Comparison of ENCODE assay signal across 21 cellular contexts in the genomic region with DNA sequence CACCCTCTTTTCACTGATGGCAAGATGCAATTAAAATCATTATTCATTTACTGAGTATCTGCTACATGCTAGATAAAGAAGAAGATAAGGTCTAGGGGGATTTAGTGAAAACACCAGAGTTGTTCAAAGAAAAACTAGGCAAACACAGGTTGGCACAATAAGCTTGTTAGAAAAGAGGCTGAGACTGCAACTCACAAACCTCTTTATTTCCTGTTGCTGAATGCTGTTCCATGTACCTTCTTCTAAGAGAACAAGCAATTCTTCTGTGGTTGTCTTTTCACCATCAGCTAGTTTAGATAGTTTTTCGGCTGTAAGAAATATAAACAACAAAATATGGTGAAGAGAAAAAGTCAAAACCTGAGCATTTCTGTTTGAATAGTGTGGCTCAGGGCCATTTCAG.
DNase-seq lines count a peak whose midpoint lies in the region; ATAC-seq and TF ChIP-seq lines count a peak whose summit lies in the region.
"Had no signal": no experiment of that assay in that cellular context is flagged by ENCODE, and none has a peak within 500 bp of the region (broad histone marks: within the 10 kb centered on the region; RNA-seq: fewer than 3 reads in every experiment).

No MANE protein-coding gene starts in this region.

- POLR2A ChIA-PET in CD8-positive, alpha-beta memory T cell (lab: Charles Lee): interaction anchor here (0.9 to 2.6 kb wide), 2 partner anchors 19 to 113 kb away, joined by 7 to 8 read pairs; partner anchors contain the start of genes B2M and PATL2

- ATAC-seq in CD4-positive, CD25-positive, alpha-beta regulatory T cell (ENCODE audit: low read depth in 2 of 2): peak in 1 of 2 donors; percentile 30
- no peak for ATAC-seq in activated T-helper 17 cell treated with anti-CD3 and anti-CD28 coated beads, Interleukin-2, amount 50 U/mL, for 72 hours (replicated peaks)
- ATAC-seq in natural killer cell: no peak
- ATAC-seq: esophagus mucosa, Right ventricle myocardium inferior, sciatic nerve had no signal

- peaks cover 32% of the 10 kb centered on the region for H3K36me3 Mint-ChIP-seq in CD4-positive, CD25-positive, alpha-beta regulatory T cell
- H3K36me3 Mint-ChIP-seq in CD8-positive, alpha-beta memory T cell: peaks cover 2 to 74% (median 19%) of the 10 kb centered on the region in 3 donors
- peaks cover 87% of the 10 kb centered on the region for H3K36me3 Mint-ChIP-seq in activated T-helper 17 cell treated with anti-CD3 and anti-CD28 coated beads, Interleukin-2, amount 50 U/mL, for 72 hours (ENCODE audit: low read depth)
- peaks cover 22% of the 10 kb centered on the region for H3K36me3 Mint-ChIP-seq in natural killer cell

- H3K9me3 ChIP-seq in CD4-positive, CD25-positive, alpha-beta regulatory T cell (ENCODE audit: control insufficient read depth in 2 of 2, low read length in 2 of 2): no peaks in the 10 kb centered on the region
- H3K9me3 ChIP-seq in CD8-positive, alpha-beta memory T cell (ENCODE audit: low read length): no peaks in the 10 kb centered on the region
- H3K9me3 ChIP-seq in hepatocyte (ENCODE audit: low read depth): no peaks in the 10 kb centered on the region
- H3K9me3 ChIP-seq: Caco-2, tibial nerve had no signal

- no peaks in the 10 kb centered on the region for H3K27me3 ChIP-seq in CD4-positive, CD25-positive, alpha-beta regulatory T cell (ENCODE audit: control insufficient read depth, insufficient read depth, low read length)
- no peaks in the 10 kb centered on the region for H3K27me3 ChIP-seq in CD8-positive, alpha-beta memory T cell (ENCODE audit: insufficient read depth, low read length, poor library complexity, severe bottlenecking)
- no peaks in the 10 kb centered on the region for H3K27me3 ChIP-seq in hepatocyte
- H3K27me3 ChIP-seq: tibial nerve had no signal

- no peaks in the 10 kb centered on the region for H3K9me3 Mint-ChIP-seq in CD4-positive, CD25-positive, alpha-beta regulatory T cell
- no peaks in the 10 kb centered on the region for H3K9me3 Mint-ChIP-seq in CD8-positive, alpha-beta memory T cell
- no peaks in the 10 kb centered on the region for H3K9me3 Mint-ChIP-seq in activated T-helper 17 cell treated with anti-CD3 and anti-CD28 coated beads, Interleukin-2, amount 50 U/mL, for 72 hours
- H3K9me3 Mint-ChIP-seq in natural killer cell: no peaks in the 10 kb centered on the region
- H3K9me3 Mint-ChIP-seq: central memory CD8-positive, alpha-beta T cell; H9 had no signal

- peak overlapping the region; percentile 66 to 86 (median 78) for H3K27ac Mint-ChIP-seq in CD4-positive, CD25-positive, alpha-beta regulatory T cell
- H3K27ac Mint-ChIP-seq in CD8-positive, alpha-beta memory T cell: peak overlapping the region in 7 of 8 donors; percentile 24 to 84 (median 62)
- peak overlapping the region; percentile 39 for H3K27ac Mint-ChIP-seq in activated T-helper 17 cell treated with anti-CD3 and anti-CD28 coated beads, Interleukin-2, amount 50 U/mL, for 72 hours
- peak overlapping the region; percentile 22 to 54 for H3K27ac Mint-ChIP-seq in natural killer cell
- H3K27ac Mint-ChIP-seq: H9 had no signal

- H3K4me3 ChIP-seq in CD4-positive, CD25-positive, alpha-beta regulatory T cell (ENCODE audit: low read depth, low read length): peak overlapping the region; percentile 14
- H3K4me3 ChIP-seq in CD8-positive, alpha-beta memory T cell (ENCODE audit: low read length): no peak overlapping the region
- no peak overlapping the region for H3K4me3 ChIP-seq in hepatocyte
- H3K4me3 ChIP-seq: tibial nerve had no signal

- no peaks in the 10 kb centered on the region for H4K20me1 ChIP-seq in hepatocyte (ENCODE audit: insufficient read depth, poor library complexity, severe bottlenecking)

- peaks cover 18 to 50% (median 26%) of the 10 kb centered on the region in 4 donors for H3K4me1 Mint-ChIP-seq in CD4-positive, CD25-positive, alpha-beta regulatory T cell
- H3K4me1 Mint-ChIP-seq in CD8-positive, alpha-beta memory T cell: peaks cover 7 to 32% (median 19%) of the 10 kb centered on the region in 3 donors
- peaks cover 25% of the 10 kb centered on the region for H3K4me1 Mint-ChIP-seq in activated T-helper 17 cell treated with anti-CD3 and anti-CD28 coated beads, Interleukin-2, amount 50 U/mL, for 72 hours
- H3K4me1 Mint-ChIP-seq in natural killer cell: no peaks in the 10 kb centered on the region
- H3K4me1 Mint-ChIP-seq: H9 had no signal

- no peaks in the 10 kb centered on the region for H3K27me3 Mint-ChIP-seq in CD4-positive, CD25-positive, alpha-beta regulatory T cell
- no peaks in the 10 kb centered on the region for H3K27me3 Mint-ChIP-seq in CD8-positive, alpha-beta memory T cell
- H3K27me3 Mint-ChIP-seq in activated T-helper 17 cell treated with anti-CD3 and anti-CD28 coated beads, Interleukin-2, amount 50 U/mL, for 72 hours: no peaks in the 10 kb centered on the region
- H3K27me3 Mint-ChIP-seq in natural killer cell (ENCODE audit: low read depth in 2 of 2): no peaks in the 10 kb centered on the region
- H3K27me3 Mint-ChIP-seq: central memory CD8-positive, alpha-beta T cell had no signal

- H2AFZ ChIP-seq in hepatocyte: no peak overlapping the region
- H2AFZ ChIP-seq: parathyroid adenoma had no signal

- peak overlapping the region; percentile 48 for H3K27ac ChIP-seq in CD4-positive, CD25-positive, alpha-beta regulatory T cell (ENCODE audit: insufficient read depth, low read length, poor library complexity, severe bottlenecking)
- H3K27ac ChIP-seq in CD8-positive, alpha-beta memory T cell (ENCODE audit: low read depth, low read length): no peak overlapping the region
- no peak overlapping the region for H3K27ac ChIP-seq in hepatocyte
- H3K27ac ChIP-seq: parathyroid adenoma, tibial nerve had no signal

- H3K4me2 ChIP-seq in hepatocyte: no peak overlapping the region

- 95% methylated on average over 1 of the region's 1 CpG for WGBS in hepatocyte (ENCODE audit: low lambda C conversion rate, missing lambda C conversion rate)

- DNase-seq in CD4-positive, CD25-positive, alpha-beta regulatory T cell: peak in 1 of 3 donors; percentile 60
- DNase-seq in CD8-positive, alpha-beta memory T cell: no peak
- DNase-seq in natural killer cell (no peak), KG1 (lab: John Stamatoyannopoulos, UW) (no peak), hepatocyte (ENCODE audit: low spot score) (no peak), GM19240 (ENCODE audit: insufficient read length, low spot score) (no peak)
- DNase-seq: activated effector memory CD4-positive, alpha-beta T cell treated with Interleukin-2 at 50 U/mL for 16 hours; Caco-2; H9; Kasumi-1; NCI-H1048; NCI-H1930; NCI-H2227 treated with DMSO at 0.1 percent for 48 hours; NCI-H774 had no signal

- CTCF ChIA-PET in CD8-positive, alpha-beta memory T cell (lab: Charles Lee): interaction anchor here (0.9 to 2.3 kb wide), 4 partner anchors 14 to 140 kb away, joined by 4 to 7 read pairs (median 5); partner anchors contain the start of gene TRIM69

- H3K4me1 ChIP-seq in CD4-positive, CD25-positive, alpha-beta regulatory T cell (ENCODE audit: control insufficient read depth, insufficient read depth, low read length, poor library complexity, severe bottlenecking): peaks cover 21% of the 10 kb centered on the region
- peaks cover 5% of the 10 kb centered on the region for H3K4me1 ChIP-seq in CD8-positive, alpha-beta memory T cell (ENCODE audit: insufficient read depth, low read length)
- H3K4me1 ChIP-seq in hepatocyte (ENCODE audit: insufficient read depth): no peaks in the 10 kb centered on the region
- H3K4me1 ChIP-seq: Caco-2, parathyroid adenoma, tibial nerve had no signal

- peak overlapping the region in 1 of 4 donors; percentile 0 for H3K4me3 Mint-ChIP-seq in CD4-positive, CD25-positive, alpha-beta regulatory T cell
- H3K4me3 Mint-ChIP-seq in CD8-positive, alpha-beta memory T cell: no peak overlapping the region
- H3K4me3 Mint-ChIP-seq in activated T-helper 17 cell treated with anti-CD3 and anti-CD28 coated beads, Interleukin-2, amount 50 U/mL, for 72 hours: peak overlapping the region; percentile 2
- H3K4me3 Mint-ChIP-seq in natural killer cell: no peak overlapping the region
- H3K4me3 Mint-ChIP-seq: central memory CD8-positive, alpha-beta T cell; H9 had no signal

- H3K79me2 ChIP-seq in hepatocyte: no peaks in the 10 kb centered on the region
- H3K79me2 ChIP-seq: parathyroid adenoma had no signal

- no peak for TF ChIP-seq CTCF in natural killer cell (IDR thresholded peaks at IDR 0.05)
- TF ChIP-seq CTCF in hepatocyte (IDR thresholded peaks at IDR 0.05; ENCODE audit: poor library complexity): no peak

- intact Hi-C loops in natural killer cell (cut with micrococcal nuclease): no loop called here

- H3K9me2 ChIP-seq in hepatocyte (replicated peaks; ENCODE audit: insufficient read depth): no peaks in the 10 kb centered on the region

- H3K36me3 ChIP-seq in CD4-positive, CD25-positive, alpha-beta regulatory T cell (ENCODE audit: control insufficient read depth, insufficient read depth, low read length): peaks cover 43% of the 10 kb centered on the region
- peaks cover 12% of the 10 kb centered on the region for H3K36me3 ChIP-seq in CD8-positive, alpha-beta memory T cell (ENCODE audit: insufficient read depth, low read length)
- H3K36me3 ChIP-seq in hepatocyte (replicated peaks; ENCODE audit: insufficient read depth, low read depth): no peaks in the 10 kb centered on the region
